ENCODE assay signal across 8 cellular contexts in the genomic region with DNA sequence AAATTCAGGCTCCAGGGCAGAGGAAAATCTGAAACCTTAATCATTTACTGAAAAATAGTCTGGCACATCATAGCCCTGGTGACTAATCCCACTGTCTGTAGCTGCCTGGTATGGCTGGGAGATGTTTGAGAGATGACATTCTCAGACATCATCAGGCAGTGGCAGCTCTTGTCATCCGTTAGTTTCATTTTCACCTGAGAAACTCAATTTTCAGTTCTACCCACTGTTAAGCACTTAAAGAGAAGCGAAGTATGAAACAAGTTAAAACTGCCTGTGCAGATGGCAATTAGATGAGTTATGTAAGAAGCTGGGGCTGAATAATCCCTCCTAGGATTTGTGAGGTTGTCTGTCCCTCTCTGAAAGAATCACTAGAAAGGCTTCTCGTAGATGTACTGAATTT.
DNase-seq lines count a peak whose midpoint lies in the region; ATAC-seq and TF ChIP-seq lines count a peak whose summit lies in the region.

No MANE protein-coding gene starts in this region.

- no peak overlapping the region for H3K27ac Mint-ChIP-seq in T-helper 17 cell
- H3K27ac Mint-ChIP-seq in endothelial cell (ENCODE audit: unreplicated experiment): no peak overlapping the region

- H3K4me1 Mint-ChIP-seq in T-helper 17 cell: peaks cover 2% of the 10 kb centered on the region
- peaks cover 5% of the 10 kb centered on the region for H3K4me1 Mint-ChIP-seq in endothelial cell (ENCODE audit: unreplicated experiment)

- DNase-seq in AG08396 (ENCODE audit: low spot score): peak; percentile 44
- DNase-seq in T-helper 17 cell: no peak
- no peak for DNase-seq in endothelial cell (ENCODE audit: low spot score)
- no peak for DNase-seq in cardiac septum (ENCODE audit: low spot score)
- no peak for DNase-seq in tibial artery
- no peak for DNase-seq in activated gamma-delta T cell (lab: John Stamatoyannopoulos, UW)

- ATAC-seq in GM18868 (IDR thresholded peaks at IDR 0.05; ENCODE audit: unreplicated experiment): peak; percentile 96
- peak; percentile 72 for ATAC-seq in HG03039 (IDR thresholded peaks at IDR 0.05; ENCODE audit: unreplicated experiment)
- no peak for ATAC-seq in T-helper 17 cell

- H3K9me3 ChIP-seq in T-helper 17 cell (ENCODE audit: control insufficient read depth, low read length, poor library complexity, severe bottlenecking) (no peaks in the 10 kb centered on the region), tibial artery (no peaks in the 10 kb centered on the region)

- H3K4me1 ChIP-seq in tibial artery: peaks cover 0 to 15% (median 0%) of the 10 kb centered on the region in 4 donors

- peaks cover 2% of the 10 kb centered on the region for H3K36me3 Mint-ChIP-seq in T-helper 17 cell (ENCODE audit: low read depth)
- no peaks in the 10 kb centered on the region for H3K36me3 Mint-ChIP-seq in endothelial cell (ENCODE audit: low read depth, unreplicated experiment)

- peak overlapping the region; percentile 41 for H3K4me3 Mint-ChIP-seq in T-helper 17 cell
- no peak overlapping the region for H3K4me3 Mint-ChIP-seq in endothelial cell (ENCODE audit: unreplicated experiment)

- H3K9me3 Mint-ChIP-seq in endothelial cell (ENCODE audit: unreplicated experiment): no peaks in the 10 kb centered on the region

- TF ChIP-seq CTCF in endothelial cell (IDR thresholded peaks at IDR 0.05; ENCODE audit: unreplicated experiment) (no peak), tibial artery (IDR thresholded peaks at IDR 0.05) (no peak)

- no peaks in the 10 kb centered on the region for H3K36me3 ChIP-seq in tibial artery

- intact Hi-C loops in cardiac septum (cut with DNase I) (no loop called here), tibial artery (cut with DNase I; ENCODE audit: low total_unique reads) (no loop called here)

- H3K27me3 ChIP-seq in tibial artery: no peaks in the 10 kb centered on the region

- peaks cover 34% of the 10 kb centered on the region for H3K27me3 Mint-ChIP-seq in T-helper 17 cell
- peaks cover 3% of the 10 kb centered on the region for H3K27me3 Mint-ChIP-seq in endothelial cell (ENCODE audit: unreplicated experiment)

- no peak overlapping the region for H3K4me3 ChIP-seq in tibial artery

- no peak overlapping the region for H3K27ac ChIP-seq in tibial artery
